In the genomic region with DNA sequence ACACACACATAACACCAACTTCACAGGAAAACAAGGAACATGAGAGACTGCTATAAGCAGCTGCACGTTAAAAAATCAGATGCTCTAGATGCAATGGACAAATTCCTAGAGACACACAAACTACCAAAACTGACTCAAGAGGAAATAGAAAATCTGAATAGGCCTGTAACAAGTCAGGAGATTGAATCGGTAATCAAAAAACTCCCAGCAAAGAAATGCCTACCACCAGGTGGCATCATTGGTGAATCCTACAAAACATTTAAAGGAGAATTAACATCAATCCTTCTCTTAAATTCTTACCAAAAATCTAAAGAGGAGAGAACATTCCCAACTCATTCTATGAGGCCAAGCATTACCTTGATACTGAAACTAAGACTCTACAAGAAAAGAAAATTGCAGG, we compare ENCODE assay signal across 9 cellular contexts. TPM values are rescaled to one million over a fixed set of nuclear protein-coding genes. Genes with fewer than 3 reads are reported as not detected.
DNase-seq lines count a peak whose midpoint lies in the region; ATAC-seq and TF ChIP-seq lines count a peak whose summit lies in the region.
"Had no signal": no experiment of that assay in that cellular context is flagged by ENCODE, and none has a peak within 500 bp of the region (broad histone marks: within the 10 kb centered on the region; RNA-seq: fewer than 3 reads in every experiment).

No MANE protein-coding gene starts in this region.

- H3K27ac Mint-ChIP-seq in activated naive CD4-positive, alpha-beta T cell treated with anti-CD3 and anti-CD28 coated beads for 36 hours: no peak overlapping the region
- H3K27ac Mint-ChIP-seq in activated CD4-positive, alpha-beta memory T cell treated with anti-CD3 and anti-CD28 coated beads, Interleukin-2, amount 10 ng/mL, durations not matched to agents 7 days and 5 days: no peak overlapping the region

- CTCF ChIA-PET in activated naive CD4-positive, alpha-beta T cell treated with anti-CD3 and anti-CD28 coated beads for 36 hours (lab: Charles Lee): interaction anchor here (1.2 to 5.4 kb wide), 7 partner anchors 90 to 288 kb away, joined by 3 to 63 read pairs (median 33); partner anchors contain the start of genes IRGM and SMIM3
- CTCF ChIA-PET in activated CD4-positive, alpha-beta memory T cell treated with anti-CD3 and anti-CD28 coated beads, Interleukin-2, amount 10 ng/mL, durations not matched to agents 7 days and 5 days (lab: Charles Lee): interaction anchor here (0.9 to 5.3 kb wide), 5 partner anchors 10 to 287 kb away, joined by 3 to 47 read pairs (median 4); partner anchors contain the start of genes IRGM, RBM22 and SMIM3

- H3K9me3 Mint-ChIP-seq in activated naive CD4-positive, alpha-beta T cell treated with anti-CD3 and anti-CD28 coated beads for 36 hours: no peaks in the 10 kb centered on the region
- H3K9me3 Mint-ChIP-seq in activated CD4-positive, alpha-beta memory T cell treated with anti-CD3 and anti-CD28 coated beads, Interleukin-2, amount 10 ng/mL, durations not matched to agents 7 days and 5 days: no peaks in the 10 kb centered on the region
- H3K9me3 Mint-ChIP-seq: central memory CD8-positive, alpha-beta T cell had no signal

- no peak for TF ChIP-seq POLR2A in NB4 (IDR thresholded peaks at IDR 0.05; ENCODE audit: extremely low read depth, insufficient read length)

- no peak overlapping the region for H3K4me3 Mint-ChIP-seq in activated naive CD4-positive, alpha-beta T cell treated with anti-CD3 and anti-CD28 coated beads for 36 hours
- no peak overlapping the region for H3K4me3 Mint-ChIP-seq in activated CD4-positive, alpha-beta memory T cell treated with anti-CD3 and anti-CD28 coated beads, Interleukin-2, amount 10 ng/mL, durations not matched to agents 7 days and 5 days
- H3K4me3 Mint-ChIP-seq: central memory CD8-positive, alpha-beta T cell had no signal

- peak; percentile 69 for DNase-seq in activated naive CD4-positive, alpha-beta T cell treated with anti-CD3 and anti-CD28 coated beads for 36 hours
- DNase-seq in activated naive CD4-positive, alpha-beta T cell treated with anti-CD3 and anti-CD28 coated beads, Interleukin-2, amount 50 U/mL, for 16 hours: no peak
- peak; percentile 74 for DNase-seq in NB4 (ENCODE audit: low read depth)
- DNase-seq in activated CD4-positive, alpha-beta memory T cell treated with anti-CD3 and anti-CD28 coated beads, Interleukin-2, amount 10 ng/mL, durations not matched to agents 7 days and 5 days: peak; percentile 31
- peak; percentile 61 for DNase-seq in left kidney (ENCODE audit: low read depth, low spot score)
- no peak for DNase-seq in NCI-H146 (lab: John Stamatoyannopoulos, UW)
- no peak for DNase-seq in UCSD-AML1 (lab: John Stamatoyannopoulos, UW; ENCODE audit: unreplicated experiment)

- H3K4me3 ChIP-seq in NB4 (ENCODE audit: low read depth, low read length): no peak overlapping the region

- H3K4me1 Mint-ChIP-seq in activated naive CD4-positive, alpha-beta T cell treated with anti-CD3 and anti-CD28 coated beads for 36 hours (ENCODE audit: low read depth): no peaks in the 10 kb centered on the region
- H3K4me1 Mint-ChIP-seq in activated CD4-positive, alpha-beta memory T cell treated with anti-CD3 and anti-CD28 coated beads, Interleukin-2, amount 10 ng/mL, durations not matched to agents 7 days and 5 days: no peaks in the 10 kb centered on the region
- H3K4me1 Mint-ChIP-seq: central memory CD8-positive, alpha-beta T cell had no signal

- ATAC-seq in GM19463 (IDR thresholded peaks at IDR 0.05; ENCODE audit: unreplicated experiment): no peak

- POLR2A ChIA-PET in activated CD4-positive, alpha-beta memory T cell treated with anti-CD3 and anti-CD28 coated beads, Interleukin-2, amount 10 ng/mL, durations not matched to agents 7 days and 5 days (lab: Charles Lee): no interaction called here

- intact Hi-C loops in activated naive CD4-positive, alpha-beta T cell treated with anti-CD3 and anti-CD28 coated beads for 36 hours (cut with micrococcal nuclease): loop anchor here (1.0 to 5.0 kb wide), 2 partner anchors 216 to 239 kb away; no protein-coding TSS in a partner anchor

- H3K36me3 Mint-ChIP-seq in activated naive CD4-positive, alpha-beta T cell treated with anti-CD3 and anti-CD28 coated beads for 36 hours (ENCODE audit: low read depth): no peaks in the 10 kb centered on the region
- no peaks in the 10 kb centered on the region for H3K36me3 Mint-ChIP-seq in activated CD4-positive, alpha-beta memory T cell treated with anti-CD3 and anti-CD28 coated beads, Interleukin-2, amount 10 ng/mL, durations not matched to agents 7 days and 5 days (ENCODE audit: low read depth)

- peak; percentile 51 for TF ChIP-seq CTCF in NB4 (IDR thresholded peaks at IDR 0.05; ENCODE audit: low read depth, low read length)

- H3K27me3 Mint-ChIP-seq in activated naive CD4-positive, alpha-beta T cell treated with anti-CD3 and anti-CD28 coated beads for 36 hours (ENCODE audit: low read depth): no peaks in the 10 kb centered on the region
- H3K27me3 Mint-ChIP-seq in activated CD4-positive, alpha-beta memory T cell treated with anti-CD3 and anti-CD28 coated beads, Interleukin-2, amount 10 ng/mL, durations not matched to agents 7 days and 5 days: peaks cover 4% of the 10 kb centered on the region
- H3K27me3 Mint-ChIP-seq: central memory CD8-positive, alpha-beta T cell had no signal

RNA-seq across cellular contexts. Expression of gene NDST1, which starts 54.9 kb away (rescaled TPM):
- total RNA-seq in activated naive CD4-positive, alpha-beta T cell treated with anti-CD3 and anti-CD28 coated beads for 36 hours: 1 to 10 TPM; 2.4 to 3.3 TPM
- total RNA-seq in activated CD4-positive, alpha-beta memory T cell treated with anti-CD3 and anti-CD28 coated beads, Interleukin-2, amount 10 ng/mL, durations not matched to agents 7 days and 5 days: under 1 TPM; 0.13 to 0.18 TPM

Comparison
In these comparisons a context has a peak if more than half of its experiments do, and no peak if none do; other contexts are left out.
1. DNase-seq: peak in activated naive CD4-positive, alpha-beta T cell treated with anti-CD3 and anti-CD28 coated beads for 36 hours (single experiment), NB4 (single experiment), activated CD4-positive, alpha-beta memory T cell treated with anti-CD3 and anti-CD28 coated beads, Interleukin-2, amount 10 ng/mL, durations not matched to agents 7 days and 5 days (single experiment) and left kidney (single experiment); none in activated naive CD4-positive, alpha-beta T cell treated with anti-CD3 and anti-CD28 coated beads, Interleukin-2, amount 50 U/mL, for 16 hours (single experiment), NCI-H146 (single experiment) and UCSD-AML1 (single experiment).